ENCODE assay signal across 23 cellular contexts in the genomic region with DNA sequence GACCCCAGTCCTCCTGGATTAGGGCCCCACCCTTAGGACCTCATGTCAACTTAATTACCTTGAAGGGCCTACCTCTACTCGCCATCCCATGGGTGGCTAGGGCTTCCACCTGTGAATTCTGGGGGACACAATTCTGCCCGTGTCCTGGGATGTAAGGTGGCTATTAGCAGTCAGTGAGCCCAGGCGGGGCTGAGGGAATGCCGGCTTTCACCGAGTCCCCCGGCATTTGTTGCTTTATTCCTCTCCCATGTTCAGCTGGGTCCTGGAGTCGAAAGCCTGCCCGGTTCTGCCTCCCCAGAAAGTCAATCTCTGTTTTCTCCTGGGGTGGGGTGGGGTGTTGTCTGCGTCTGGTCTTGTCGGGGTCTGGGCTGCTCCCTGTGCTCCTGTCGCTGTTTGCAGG.
"Had no signal": no experiment of that assay in that cellular context is flagged by ENCODE, and none has a peak within 500 bp of the region (broad histone marks: within the 10 kb centered on the region; RNA-seq: fewer than 3 reads in every experiment).

No MANE protein-coding gene starts in this region.

- H3K27me3 Mint-ChIP-seq: dendritic cell treated with granulocyte-macrophage colony-stimulating factor and Interleukin-4, amounts not matched to agents 40 ng/mL and 50 ng/mL, for 4 days had no signal

- H3K27me3 ChIP-seq: colonic mucosa, dorsolateral prefrontal cortex, esophagus squamous epithelium, foreskin keratinocyte, gastrocnemius medialis, gastroesophageal sphincter, heart left ventricle had no signal

- H3K4me3 ChIP-seq: colonic mucosa, coronary artery, dorsolateral prefrontal cortex, esophagus squamous epithelium, gastrocnemius medialis, gastroesophageal sphincter, heart left ventricle had no signal

- H3K9me3 ChIP-seq: colonic mucosa, gastrocnemius medialis had no signal

- H3K27ac Mint-ChIP-seq: dendritic cell treated with granulocyte-macrophage colony-stimulating factor and Interleukin-4, amounts not matched to agents 40 ng/mL and 50 ng/mL, for 4 days; effector memory CD8-positive, alpha-beta T cell; endodermal cell had no signal

- H3K4me1 ChIP-seq: colonic mucosa, esophagus squamous epithelium, foreskin keratinocyte, gastrocnemius medialis, gastroesophageal sphincter, heart left ventricle had no signal

- DNase-seq: colonic mucosa; cortex of kidney; dermis blood vessel endothelial cell; dorsolateral prefrontal cortex; effector CD4-positive, alpha-beta T cell; effector CD8-positive, alpha-beta T cell; effector memory CD4-positive, alpha-beta T cell; effector memory CD8-positive, alpha-beta T cell; endodermal cell; erythroblast; esophagus squamous epithelium; foreskin fibroblast; foreskin keratinocyte; foreskin melanocyte; gastrocnemius medialis; glutamatergic neuron; head of caudate nucleus; heart left ventricle had no signal

- ATAC-seq: effector memory CD8-positive, alpha-beta T cell; esophagus mucosa; foreskin keratinocyte; gastrocnemius medialis; gastroesophageal sphincter; heart left ventricle had no signal

- H3K4me3 Mint-ChIP-seq: dendritic cell treated with granulocyte-macrophage colony-stimulating factor and Interleukin-4, amounts not matched to agents 40 ng/mL and 50 ng/mL, for 4 days; effector memory CD8-positive, alpha-beta T cell; endodermal cell had no signal

- H3K4me1 Mint-ChIP-seq: endodermal cell had no signal

- H3K27ac ChIP-seq: colonic mucosa, coronary artery, dorsolateral prefrontal cortex, epithelial cell of prostate, esophagus squamous epithelium, foreskin keratinocyte, gastrocnemius medialis, gastroesophageal sphincter, heart left ventricle had no signal

- H3K36me3 ChIP-seq: colonic mucosa, esophagus squamous epithelium, gastrocnemius medialis, gastroesophageal sphincter, heart left ventricle had no signal
